31 cellular contexts compared by ENCODE assay signal in the genomic region with DNA sequence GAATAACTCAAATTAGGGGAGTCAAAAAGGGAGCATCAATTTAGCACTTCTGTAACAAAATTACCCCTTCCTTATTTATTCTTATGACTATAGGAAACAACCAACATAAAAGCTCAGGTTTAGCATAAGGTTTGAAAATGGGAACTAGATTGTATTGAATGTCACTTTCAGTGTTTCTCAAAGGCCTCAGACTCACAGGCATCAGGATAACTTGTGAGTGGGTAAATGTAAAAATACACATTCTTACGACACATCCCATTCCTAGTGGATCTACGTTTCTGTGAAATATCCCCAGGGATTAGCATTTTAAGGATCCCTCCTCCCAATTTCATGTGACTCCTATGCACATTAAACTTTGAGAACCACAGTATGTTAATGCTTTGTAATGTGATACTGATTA.
"Had no signal": no experiment of that assay in that cellular context is flagged by ENCODE, and none has a peak within 500 bp of the region (broad histone marks: within the 10 kb centered on the region; RNA-seq: fewer than 3 reads in every experiment).

No MANE protein-coding gene starts in this region.

- H3K4me1 ChIP-seq: ascending aorta had no signal

- ATAC-seq: activated CD4-positive, alpha-beta T cell treated with anti-CD3 and anti-CD28 coated beads for 36 hours; activated CD4-positive, CD25-positive, alpha-beta regulatory T cell treated with anti-CD3 and anti-CD28 coated beads, Interleukin-2, amount 50 U/mL, for 24 hours; activated CD8-positive, alpha-beta memory T cell treated with anti-CD3 and anti-CD28 coated beads, Interleukin-2, amount 10 ng/mL, durations not matched to agents 7 days and 5 days; activated CD8-positive, alpha-beta T cell treated with anti-CD3 and anti-CD28 coated beads, Interleukin-2, amount 10 ng/mL, durations not matched to agents 7 days and 5 days; activated naive CD8-positive, alpha-beta T cell treated with anti-CD3 and anti-CD28 coated beads, Interleukin-2, amount 50 U/mL, for 24 hours; WTC11 had no signal

- H3K27ac ChIP-seq: ascending aorta, cardiac muscle cell, WERI-Rb-1 had no signal

- H3K36me3 ChIP-seq: ascending aorta, cardiac muscle cell, WERI-Rb-1 had no signal

- DNase-seq: activated CD4-positive, alpha-beta memory T cell treated with anti-CD3 and anti-CD28 coated beads, Interleukin-2, amount 10 ng/mL, durations not matched to agents 7 days and 5 days; activated CD4-positive, alpha-beta T cell treated with anti-CD3 and anti-CD28 coated beads for 1 hour; activated CD4-positive, alpha-beta T cell treated with anti-CD3 and anti-CD28 coated beads for 36 hours; activated CD4-positive, alpha-beta T cell treated with anti-CD3 and anti-CD28 coated beads for 48 hours; activated CD4-positive, alpha-beta T cell treated with anti-CD3 and anti-CD28 coated beads, Interleukin-2, amount 10 ng/mL, durations not matched to agents 7 days and 5 days; activated CD4-positive, alpha-beta T cell treated with anti-CD3 and anti-CD28 coated beads, Interleukin-2, amount 50 U/mL, for 48 hours; activated CD4-positive, CD25-positive, alpha-beta regulatory T cell; activated CD8-positive, alpha-beta memory T cell treated with anti-CD3 and anti-CD28 coated beads for 24 hours; activated CD8-positive, alpha-beta memory T cell treated with anti-CD3 and anti-CD28 coated beads, Interleukin-2, amount 10 ng/mL, durations not matched to agents 7 days and 5 days; activated CD8-positive, alpha-beta memory T cell treated with anti-CD3 and anti-CD28 coated beads, Interleukin-2, amount 50 U/mL, for 48 hours; activated CD8-positive, alpha-beta T cell treated with anti-CD3 and anti-CD28 coated beads, Interleukin-2, amount 10 ng/mL, durations not matched to agents 7 days and 5 days; activated effector memory CD4-positive, alpha-beta T cell treated with Interleukin-2 at 50 U/mL for 16 hours; activated gamma-delta T cell; activated naive CD4-positive, alpha-beta T cell treated with anti-CD3 and anti-CD28 coated beads, Interleukin-2, amount 10 ng/mL, durations not matched to agents 7 days and 5 days; activated naive CD4-positive, alpha-beta T cell treated with Interleukin-2 at 50 U/mL for 16 hours; activated naive CD8-positive, alpha-beta T cell treated with anti-CD3 and anti-CD28 coated beads, Interleukin-2, amount 10 ng/mL, durations not matched to agents 7 days and 5 days; activated naive CD8-positive, alpha-beta T cell treated with anti-CD3 and anti-CD28 coated beads, Interleukin-2, amount 50 U/mL, for 24 hours; activated T-cell treated with anti-CD3 and anti-CD28 coated beads, Interleukin-2, amount 50 U/mL, for 24 hours; activated T-cell treated with anti-CD3 and anti-CD28 coated beads, Interleukin-2, amount 50 U/mL, for 48 hours; amygdala; anterior cingulate cortex; caudate nucleus; cerebellar nuclear complex; T-helper 1 cell; T-helper 2 cell; T-helper 9 cell; WERI-Rb-1 had no signal

- H3K27me3 ChIP-seq: ascending aorta, cardiac muscle cell had no signal

- H3K9me3 ChIP-seq: ascending aorta had no signal

- H3K4me3 ChIP-seq: ascending aorta, cardiac muscle cell had no signal
